19 cellular contexts compared by ENCODE assay signal in genomic region chr2:215507836-215508235, GRCh38.
DNase-seq lines count a peak whose midpoint lies in the region; ATAC-seq, FAIRE-seq and TF ChIP-seq lines count a peak whose summit lies in the region.
"Had no signal": no experiment of that assay in that cellular context is flagged by ENCODE, and none has a peak within 500 bp of the region (broad histone marks: within the 10 kb centered on the region; RNA-seq: fewer than 3 reads in every experiment).

No MANE protein-coding gene starts in this region.

- no peak for ATAC-seq in HepG2
- ATAC-seq in GM21528 (IDR thresholded peaks at IDR 0.05; ENCODE audit: low FRiP score, unreplicated experiment), result no peak
- ATAC-seq: Right ventricle myocardium inferior had no signal

- no peak for TF ChIP-seq CTCF in AG10803 (conservative IDR thresholded peaks at IDR 0.05; ENCODE audit: low read length)
- TF ChIP-seq CTCF in HepG2 (CRISPR knock-in tag; IDR thresholded peaks at IDR 0.05), result no peak
- TF ChIP-seq CTCF in thyroid gland (IDR thresholded peaks at IDR 0.05), result no peak

- H3K79me2 ChIP-seq in GM23248 (ENCODE audit: insufficient read depth) (no peaks in the 10 kb centered on the region), HepG2 (ENCODE audit: insufficient read depth, low read length) (no peaks in the 10 kb centered on the region)

- no peaks in the 10 kb centered on the region for H3K27me3 ChIP-seq in GM23248 (replicated peaks; ENCODE audit: insufficient read depth)
- H3K27me3 ChIP-seq in HepG2 (ENCODE audit: control insufficient read depth in 1 of 2, insufficient read depth in 2 of 2, low read length in 2 of 2), result no peaks in the 10 kb centered on the region
- H3K27me3 ChIP-seq in thyroid gland, result no peaks in the 10 kb centered on the region

- WGBS in GM23248 (ENCODE audit: low coverage in 1 of 2, low lambda C conversion rate in 2 of 2, missing lambda C conversion rate in 2 of 2), 2 experiments, result 16 to 29% methylated on average over 3 of the region's 3 CpGs
- 45% methylated on average over 3 of the region's 3 CpGs for WGBS in HepG2 (ENCODE audit: low lambda C conversion rate)
- 35 to 41% methylated on average over 3 of the region's 3 CpGs for WGBS in thyroid gland, 2 donors

- POLR2A ChIA-PET in HepG2 (lab: Yijun Ruan, JAX), result no interaction called here

- H3F3A ChIP-seq in GM23248 (ENCODE audit: insufficient read depth), result peaks cover 52% of the 10 kb centered on the region

- CTCF ChIA-PET in HepG2 (lab: Yijun Ruan, JAX; ENCODE audit: low intra/inter-chr PET ratio, low total read pairs), result no interaction called here

- in situ Hi-C loops in GM23248 (cut with MboI) (no loop called here), HepG2 (cut with HindIII; ENCODE audit: extremely low pct_ligation_motif_present, low pct_unique_long_range_greater_than_20kb) (no loop called here), KBM-7 (cut with MboI; ENCODE audit: low pct_unique_long_range_greater_than_20kb, low sequenced_read_pairs) (no loop called here)

- H3K9me3 ChIP-seq in GM23248 (ENCODE audit: low read depth), result no peaks in the 10 kb centered on the region
- no peaks in the 10 kb centered on the region for H3K9me3 ChIP-seq in HepG2 (ENCODE audit: low read length)
- H3K9me3 ChIP-seq in thyroid gland, result no peaks in the 10 kb centered on the region

- TF ChIP-seq RAD21 in HepG2 (CRISPR knock-in tag; IDR thresholded peaks at IDR 0.05), result no peak

- intact Hi-C loops in HepG2 (cut with micrococcal nuclease; ENCODE audit: unreplicated experiment) (loop anchor here (5.0 kb wide), 1 partner anchor 284 kb away; no protein-coding TSS in a partner anchor), thyroid gland (cut with DNase I) (no loop called here)

- H3K27ac ChIP-seq in GM23248 (peak overlapping the region; percentile 88), HepG2 (ENCODE audit: extremely low read length, insufficient read depth, low read length) (no peak overlapping the region), thyroid gland (no peak overlapping the region)

- DNase-seq in AG10803 (ENCODE audit: low read depth), result peak; percentile 17
- DNase-seq in GM23248, result peak; percentile 51
- DNase-seq in astrocyte of the hippocampus (ENCODE audit: low read depth, low spot score), result peak; percentile 57
- no peak for DNase-seq in HepG2 (ENCODE audit: low spot score)
- DNase-seq in ureter (ENCODE audit: low spot score), result no peak
- DNase-seq in KBM-7, result no peak
- DNase-seq in thyroid gland, result no peak
- DNase-seq: ACHN, DMS79, HCEC 1CT, NCI-H1092 treated with DMSO at 0.1 percent for 48 hours, NCI-H146, NCI-H2029 treated with DMSO at 0.1 percent for 48 hours, NCI-H2171, NCI-H446, NCI-H69 had no signal

- FAIRE-seq in HepG2 (lab: Jason Lieb, UNC), result no peak
- FAIRE-seq: RCC 7860 had no signal

- TF ChIP-seq EP300 in HepG2 (IDR thresholded peaks at IDR 0.05; ENCODE audit: low read depth in 2 of 2, low read length in 2 of 2) (no peak), HepG2 (CRISPR knock-in tag; IDR thresholded peaks at IDR 0.05; ENCODE audit: borderline replicate concordance) (no peak)

- no peak overlapping the region for H3K9ac ChIP-seq in GM23248
- H3K9ac ChIP-seq in HepG2 (ENCODE audit: insufficient read depth, low read depth, low read length), result no peak overlapping the region

- peak overlapping the region; percentile 15; the same call in 1 of the 2 replicates for H2AFZ ChIP-seq in GM23248
- no peak overlapping the region for H2AFZ ChIP-seq in HepG2 (ENCODE audit: low read length)

- no TSS peak for BruUV-seq in HepG2 (replicated peaks; lab: Mats Ljungman, UMichigan)

- TF ChIP-seq POLR2A in HepG2 (IDR thresholded peaks at IDR 0.05; ENCODE audit: insufficient read depth in 1 of 2, low read depth in 2 of 2, low read length in 2 of 2) (no peak), thyroid gland (IDR thresholded peaks at IDR 0.05) (no peak)

- H3K4me3 ChIP-seq in AG10803 (ENCODE audit: low read length), result no peak overlapping the region
- no peak overlapping the region for H3K4me3 ChIP-seq in GM23248
- no peak overlapping the region for H3K4me3 ChIP-seq in HepG2 (replicated peaks in 1 of 3; ENCODE audit: insufficient read depth in 1 of 3, low read depth in 2 of 3, low read length in 3 of 3)
- H3K4me3 ChIP-seq in thyroid gland (replicated peaks in 1 of 3), result no peak overlapping the region

- no peaks in the 10 kb centered on the region for H3K9me2 ChIP-seq in GM23248 (ENCODE audit: insufficient read depth)

- peak overlapping the region; percentile 14 for H3K4me2 ChIP-seq in GM23248 (ENCODE audit: unreplicated experiment)
- H3K4me2 ChIP-seq in HepG2 (ENCODE audit: low read depth, low read length), result no peak overlapping the region

- H4K20me1 ChIP-seq in GM23248 (ENCODE audit: insufficient read depth) (no peaks in the 10 kb centered on the region), HepG2 (ENCODE audit: insufficient read depth, low read length) (no peaks in the 10 kb centered on the region)

- H3K36me3 ChIP-seq in GM23248 (ENCODE audit: low read depth) (no peaks in the 10 kb centered on the region), HepG2 (replicated peaks in 1 of 2; ENCODE audit: control insufficient read depth in 1 of 2, insufficient read depth in 2 of 2, low read length in 2 of 2) (no peaks in the 10 kb centered on the region), thyroid gland (no peaks in the 10 kb centered on the region)

- H3K4me1 ChIP-seq in GM23248 (ENCODE audit: insufficient read depth) (peaks cover 59% of the 10 kb centered on the region), HepG2 (ENCODE audit: insufficient read depth, low read length) (peaks cover 60% of the 10 kb centered on the region), thyroid gland (no peaks in the 10 kb centered on the region)

TF ChIP-seq in HepG2, 621 proteins besides CTCF, POLR2A, EP300 and RAD21:
- TF ChIP-seq HMGXB4 (CRISPR knock-in tag; IDR thresholded peaks at IDR 0.05; ENCODE audit: borderline replicate concordance in 1 of 2, low read depth in 1 of 2), result no peak
- 0 out of 2 replicates have a peak, but pooled peaks have one; percentile 32 for TF ChIP-seq ZBTB7B (CRISPR knock-in tag; IDR thresholded peaks at IDR 0.05)
- no peak for TF ChIP-seq ZNF3 (CRISPR knock-in tag; IDR thresholded peaks at IDR 0.05)
- no peak for TF ChIP-seq ZBTB14 (CRISPR knock-in tag; IDR thresholded peaks at IDR 0.05)
- no peak for TF ChIP-seq NR3C1 (CRISPR knock-in tag; IDR thresholded peaks at IDR 0.05)
- TF ChIP-seq, protein P1, sequence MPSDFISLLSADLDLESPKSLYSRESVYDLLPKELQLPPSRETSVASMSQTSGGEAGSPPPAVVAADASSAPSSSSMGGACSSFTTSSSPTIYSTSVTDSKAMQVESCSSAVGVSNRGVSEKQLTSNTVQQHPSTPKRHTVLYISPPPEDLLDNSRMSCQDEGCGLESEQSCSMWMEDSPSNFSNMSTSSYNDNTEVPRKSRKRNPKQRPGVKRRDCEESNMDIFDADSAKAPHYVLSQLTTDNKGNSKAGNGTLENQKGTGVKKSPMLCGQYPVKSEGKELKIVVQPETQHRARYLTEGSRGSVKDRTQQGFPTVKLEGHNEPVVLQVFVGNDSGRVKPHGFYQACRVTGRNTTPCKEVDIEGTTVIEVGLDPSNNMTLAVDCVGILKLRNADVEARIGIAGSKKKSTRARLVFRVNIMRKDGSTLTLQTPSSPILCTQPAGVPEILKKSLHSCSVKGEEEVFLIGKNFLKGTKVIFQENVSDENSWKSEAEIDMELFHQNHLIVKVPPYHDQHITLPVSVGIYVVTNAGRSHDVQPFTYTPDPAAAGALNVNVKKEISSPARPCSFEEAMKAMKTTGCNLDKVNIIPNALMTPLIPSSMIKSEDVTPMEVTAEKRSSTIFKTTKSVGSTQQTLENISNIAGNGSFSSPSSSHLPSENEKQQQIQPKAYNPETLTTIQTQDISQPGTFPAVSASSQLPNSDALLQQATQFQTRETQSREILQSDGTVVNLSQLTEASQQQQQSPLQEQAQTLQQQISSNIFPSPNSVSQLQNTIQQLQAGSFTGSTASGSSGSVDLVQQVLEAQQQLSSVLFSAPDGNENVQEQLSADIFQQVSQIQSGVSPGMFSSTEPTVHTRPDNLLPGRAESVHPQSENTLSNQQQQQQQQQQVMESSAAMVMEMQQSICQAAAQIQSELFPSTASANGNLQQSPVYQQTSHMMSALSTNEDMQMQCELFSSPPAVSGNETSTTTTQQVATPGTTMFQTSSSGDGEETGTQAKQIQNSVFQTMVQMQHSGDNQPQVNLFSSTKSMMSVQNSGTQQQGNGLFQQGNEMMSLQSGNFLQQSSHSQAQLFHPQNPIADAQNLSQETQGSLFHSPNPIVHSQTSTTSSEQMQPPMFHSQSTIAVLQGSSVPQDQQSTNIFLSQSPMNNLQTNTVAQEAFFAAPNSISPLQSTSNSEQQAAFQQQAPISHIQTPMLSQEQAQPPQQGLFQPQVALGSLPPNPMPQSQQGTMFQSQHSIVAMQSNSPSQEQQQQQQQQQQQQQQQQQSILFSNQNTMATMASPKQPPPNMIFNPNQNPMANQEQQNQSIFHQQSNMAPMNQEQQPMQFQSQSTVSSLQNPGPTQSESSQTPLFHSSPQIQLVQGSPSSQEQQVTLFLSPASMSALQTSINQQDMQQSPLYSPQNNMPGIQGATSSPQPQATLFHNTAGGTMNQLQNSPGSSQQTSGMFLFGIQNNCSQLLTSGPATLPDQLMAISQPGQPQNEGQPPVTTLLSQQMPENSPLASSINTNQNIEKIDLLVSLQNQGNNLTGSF (CRISPR knock-in tag; IDR thresholded peaks at IDR 0.05), result no peak

Comparison
In these comparisons a context has a peak if more than half of its experiments do, and no peak if none do; other contexts are left out.
1. DNase-seq: peak in AG10803 (single experiment), GM23248 (single experiment) and astrocyte of the hippocampus (single experiment); none in HepG2 (single experiment), ureter (single experiment), KBM-7 (single experiment) and thyroid gland (0 of 2).